Comparison of ENCODE assay signal across 11 cellular contexts in the genomic region with DNA sequence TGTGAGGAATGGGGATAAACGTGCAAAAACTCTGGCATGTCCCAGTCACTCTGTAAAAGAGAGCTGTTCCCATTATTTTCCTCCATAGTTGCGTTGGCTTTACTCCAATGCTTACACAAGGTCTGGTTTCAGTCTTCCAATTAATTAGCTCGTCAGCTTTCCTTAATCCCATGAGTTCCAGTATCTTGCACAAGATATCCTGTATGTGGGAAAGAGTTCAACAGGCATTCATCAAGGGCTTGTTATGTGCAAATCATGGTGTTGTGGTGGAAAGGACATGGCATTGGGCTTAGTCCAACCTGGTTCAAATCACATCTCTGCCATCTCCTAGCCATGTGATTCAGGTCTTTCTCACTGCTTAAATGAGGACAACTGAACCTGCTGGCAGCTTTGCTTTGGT.
DNase-seq lines count a peak whose midpoint lies in the region; ATAC-seq and TF ChIP-seq lines count a peak whose summit lies in the region.
"Had no signal": no experiment of that assay in that cellular context is flagged by ENCODE, and none has a peak within 500 bp of the region (broad histone marks: within the 10 kb centered on the region; RNA-seq: fewer than 3 reads in every experiment).

No MANE protein-coding gene starts in this region.

- TF ChIP-seq CTCF in A673 (conservative IDR thresholded peaks at IDR 0.05; ENCODE audit: low read depth, low read length) = no peak
- no peak for TF ChIP-seq CTCF in LNCaP clone FGC (IDR thresholded peaks at IDR 0.05; ENCODE audit: control insufficient read depth, extremely low read depth, insufficient read depth)
- TF ChIP-seq CTCF in breast epithelium (IDR thresholded peaks at IDR 0.05) = no peak

- BruUV-seq in A673 (replicated peaks; lab: Mats Ljungman, UMichigan) = no TSS peak

- no peaks in the 10 kb centered on the region for H3K9me3 ChIP-seq in A673 (ENCODE audit: low read depth, low read length, poor library complexity, severe bottlenecking)
- no peaks in the 10 kb centered on the region for H3K9me3 ChIP-seq in breast epithelium
- H3K9me3 ChIP-seq in right cardiac atrium (ENCODE audit: control insufficient read depth, low read length) = no peaks in the 10 kb centered on the region

- DNase-seq in A673 (ENCODE audit: low spot score) = peak; percentile 18
- peak; percentile 22 for DNase-seq in LNCaP clone FGC (ENCODE audit: low read depth)
- peak in 1 of 2 donors; percentile 30 for DNase-seq in breast epithelium (ENCODE audit: low spot score in 2 of 2)
- no peak for DNase-seq in right cardiac atrium
- DNase-seq in DMS79 treated with DMSO at 0.1 percent for 48 hours (lab: John Stamatoyannopoulos, UW) = no peak
- no peak for DNase-seq in OCI-M1 (lab: John Stamatoyannopoulos, UW)
- DNase-seq: activated effector memory CD4-positive, alpha-beta T cell treated with anti-CD3 and anti-CD28 coated beads, Interleukin-2, amount 50 U/mL, for 16 hours; GOT3; posterior cingulate gyrus had no signal

- peaks cover 5% of the 10 kb centered on the region for H3K4me1 ChIP-seq in A673 (ENCODE audit: insufficient read depth, low read length, poor library complexity, severe bottlenecking)
- H3K4me1 ChIP-seq in breast epithelium = peaks cover 3 to 8% of the 10 kb centered on the region in 2 donors
- H3K4me1 ChIP-seq in right cardiac atrium (ENCODE audit: control insufficient read depth, insufficient read depth, low read length) = peaks cover 3% of the 10 kb centered on the region

- CTCF ChIA-PET in A673 (lab: Charles Lee) = no interaction called here

- peak; percentile 48 to 67 for ATAC-seq in right cardiac atrium
- ATAC-seq in HG02610 (IDR thresholded peaks at IDR 0.05; ENCODE audit: unreplicated experiment) = no peak
- ATAC-seq in GM18870 (IDR thresholded peaks at IDR 0.05; ENCODE audit: unreplicated experiment) = no peak

- H3K4me3 ChIP-seq in A673 (ENCODE audit: low read depth, low read length, poor library complexity, severe bottlenecking) (no peak overlapping the region), LNCaP clone FGC (ENCODE audit: low read depth, low read length) (no peak overlapping the region), breast epithelium (no peak overlapping the region), right cardiac atrium (ENCODE audit: low read length) (no peak overlapping the region)

- H3K27ac ChIP-seq in A673 (ENCODE audit: low read depth, low read length, poor library complexity, severe bottlenecking) (no peak overlapping the region), breast epithelium (peak overlapping the region; percentile 62 to 82), right cardiac atrium (ENCODE audit: low read length) (no peak overlapping the region)

- TF ChIP-seq POLR2A in breast epithelium (IDR thresholded peaks at IDR 0.05) = no peak

- POLR2A ChIA-PET in A673 (lab: Charles Lee; ENCODE audit: low non-redundant PET) = no interaction called here

- H3K27me3 ChIP-seq in A673 (replicated peaks; ENCODE audit: insufficient read depth, low read depth, low read length, poor library complexity) = no peaks in the 10 kb centered on the region
- no peaks in the 10 kb centered on the region for H3K27me3 ChIP-seq in breast epithelium
- no peaks in the 10 kb centered on the region for H3K27me3 ChIP-seq in right cardiac atrium (ENCODE audit: control insufficient read depth, insufficient read depth)

- WGBS in right cardiac atrium = 34% methylated on average over 3 of the region's 3 CpGs

- intact Hi-C loops in A673 (cut with micrococcal nuclease; ENCODE audit: unreplicated experiment) (no loop called here), breast epithelium (cut with DNase I; ENCODE audit: low total_unique reads) (no loop called here), right cardiac atrium (cut with DNase I) (no loop called here)

- H3K36me3 ChIP-seq in A673 (ENCODE audit: insufficient read depth, low read length, poor library complexity, severe bottlenecking) = no peaks in the 10 kb centered on the region
- no peaks in the 10 kb centered on the region for H3K36me3 ChIP-seq in breast epithelium

Comparison
In these comparisons a context has a peak if more than half of its experiments do, and no peak if none do; other contexts are left out.
1. DNase-seq: peak in A673 (single experiment) and LNCaP clone FGC (single experiment); none in right cardiac atrium (0 of 3), DMS79 treated with DMSO at 0.1 percent for 48 hours (single experiment) and OCI-M1 (single experiment).
2. H3K27ac ChIP-seq: peak in breast epithelium (2 of 2); none in A673 (single experiment) and right cardiac atrium (single experiment).
3. ATAC-seq: peak in right cardiac atrium (2 of 2); none in HG02610 (single experiment) and GM18870 (single experiment).